ENCODE assay signal across 10 cellular contexts in genomic region chr12:12613334-12613733, GRCh38. TPM values are rescaled to one million over a fixed set of nuclear protein-coding genes. Genes with fewer than 3 reads are reported as not detected.
DNase-seq lines count a peak whose midpoint lies in the region; ATAC-seq, FAIRE-seq and TF ChIP-seq lines count a peak whose summit lies in the region.
"Had no signal": no experiment of that assay in that cellular context is flagged by ENCODE, and none has a peak within 500 bp of the region (broad histone marks: within the 10 kb centered on the region; RNA-seq: fewer than 3 reads in every experiment).

No MANE protein-coding gene starts in this region.

- 35 to 41% methylated on average over 5 of the region's 5 CpGs for WGBS in esophagus squamous epithelium, 2 donors

- peaks cover 22% of the 10 kb centered on the region for H3K36me3 Mint-ChIP-seq in endothelial cell (ENCODE audit: low read depth, unreplicated experiment)

- FAIRE-seq in GM12891 (lab: Jason Lieb, UNC): no peak
- FAIRE-seq: kidney had no signal

- intact Hi-C loops in gastrocnemius medialis (cut with DNase I; ENCODE audit: low total_unique reads) (loop anchor here (2.0 to 5.0 kb wide), 4 partner anchors 83 to 346 kb away; partner anchors contain the start of genes GPR19 and LRP6), esophagus squamous epithelium (cut with DNase I) (loop anchor here (10.0 kb wide), 1 partner anchor 91 kb away; no protein-coding TSS in a partner anchor)

- peak overlapping the region in 1 of 4 donors; percentile 89 for H3K4me3 ChIP-seq in Peyer's patch
- H3K4me3 ChIP-seq in gastrocnemius medialis: peak overlapping the region in 2 of 4 donors; percentile 78 to 80
- peak overlapping the region in 1 of 4 donors; percentile 29 for H3K4me3 ChIP-seq in esophagus squamous epithelium

- TF ChIP-seq POLR2A in GM12891 (IDR thresholded peaks at IDR 0.05; ENCODE audit: low read depth, low read length): no peak
- no peak for TF ChIP-seq POLR2A in Peyer's patch (IDR thresholded peaks at IDR 0.05)
- no peak for TF ChIP-seq POLR2A in gastrocnemius medialis (IDR thresholded peaks at IDR 0.05)
- TF ChIP-seq POLR2A in esophagus squamous epithelium (IDR thresholded peaks at IDR 0.05): no peak

- H3K4me1 ChIP-seq in Peyer's patch (peaks cover 0 to 13% (median 3%) of the 10 kb centered on the region in 4 donors), gastrocnemius medialis (peaks cover 18 to 29% of the 10 kb centered on the region in 2 donors), esophagus squamous epithelium (peaks cover 10 to 58% (median 16%) of the 10 kb centered on the region in 3 donors)

- in situ Hi-C loops in gastrocnemius medialis (cut with MboI; ENCODE audit: low sequenced_read_pairs in 4 of 4): no loop called here

- H3K36me3 ChIP-seq in Peyer's patch: no peaks in the 10 kb centered on the region
- no peaks in the 10 kb centered on the region for H3K36me3 ChIP-seq in gastrocnemius medialis
- H3K36me3 ChIP-seq in esophagus squamous epithelium: peaks cover 0 to 16% (median 0%) of the 10 kb centered on the region in 3 donors

- H3K4me3 Mint-ChIP-seq in endothelial cell (ENCODE audit: unreplicated experiment): peak overlapping the region; percentile 70

- H3K27me3 ChIP-seq in Peyer's patch: no peaks in the 10 kb centered on the region
- H3K27me3 ChIP-seq in gastrocnemius medialis: no peaks in the 10 kb centered on the region
- H3K27me3 ChIP-seq in esophagus squamous epithelium: no peaks in the 10 kb centered on the region

- no peaks in the 10 kb centered on the region for H3K9me3 ChIP-seq in Peyer's patch
- H3K9me3 ChIP-seq in gastrocnemius medialis: no peaks in the 10 kb centered on the region
- H3K9me3 ChIP-seq in esophagus squamous epithelium: no peaks in the 10 kb centered on the region

- peak overlapping the region in 3 of 4 donors; percentile 25 to 91 (median 88) for H3K27ac ChIP-seq in Peyer's patch
- H3K27ac ChIP-seq in gastrocnemius medialis: peak overlapping the region; percentile 95 to 98 (median 96)
- peak overlapping the region in 2 of 4 donors; percentile 96 for H3K27ac ChIP-seq in esophagus squamous epithelium

- peak overlapping the region; percentile 89 for H3K27ac Mint-ChIP-seq in endothelial cell (ENCODE audit: unreplicated experiment)

- TF ChIP-seq CTCF in Peyer's patch (IDR thresholded peaks at IDR 0.05) (no peak), endothelial cell (IDR thresholded peaks at IDR 0.05; ENCODE audit: unreplicated experiment) (no peak), gastrocnemius medialis (IDR thresholded peaks at IDR 0.05 in 4 of 5, conservative IDR thresholded peaks at IDR 0.05 in 1 of 5) (no peak), esophagus squamous epithelium (IDR thresholded peaks at IDR 0.05) (no peak)

- ATAC-seq in gastrocnemius medialis (no peak), GM18502 (IDR thresholded peaks at IDR 0.05; ENCODE audit: poor library complexity, unreplicated experiment) (no peak), GM21576 (IDR thresholded peaks at IDR 0.05; ENCODE audit: unreplicated experiment) (no peak)

- H3K4me1 Mint-ChIP-seq in endothelial cell (ENCODE audit: unreplicated experiment): peaks cover 29% of the 10 kb centered on the region

- DNase-seq in GM12891 (ENCODE audit: insufficient read length, low spot score) (no peak), Peyer's patch (no peak), endothelial cell (ENCODE audit: low spot score) (no peak), gastrocnemius medialis (no peak), GDM1 (lab: John Stamatoyannopoulos, UW) (no peak), esophagus squamous epithelium (lab: John Stamatoyannopoulos, UW) (no peak)
- DNase-seq: activated gamma-delta T cell, kidney had no signal

- H3K27me3 Mint-ChIP-seq in endothelial cell (ENCODE audit: unreplicated experiment): peaks cover 7% of the 10 kb centered on the region

- H3K9me3 Mint-ChIP-seq in endothelial cell (ENCODE audit: unreplicated experiment): no peaks in the 10 kb centered on the region

TF ChIP-seq in GM12891, 5 proteins besides CTCF, POLR2A, EP300 and RAD21:
- TF ChIP-seq POU2F2 (IDR thresholded peaks at IDR 0.05; ENCODE audit: low read depth, low read length) (no peak), TAF1 (IDR thresholded peaks at IDR 0.05; ENCODE audit: low read depth, low read length) (no peak), POLR2AphosphoS5 (IDR thresholded peaks at IDR 0.05; ENCODE audit: low read depth, low read length) (no peak), SPI1 (IDR thresholded peaks at IDR 0.05; ENCODE audit: low read depth, low read length) (peak; percentile 45), PAX5 (IDR thresholded peaks at IDR 0.05; ENCODE audit: insufficient read depth, low read length, severe bottlenecking) (no peak)

RNA-seq across cellular contexts. Expression of gene CREBL2, which starts 1.7 kb away (rescaled TPM):
- polyA plus RNA-seq in GM12891 (2012; ENCODE audit: low read depth, missing spikeins): 9.9 TPM
- total RNA-seq in Peyer's patch (10 to 100 TPM; 23.1 to 33.0 (median 27.6) TPM), endothelial cell (ENCODE audit: unreplicated experiment) (26.9 TPM), gastrocnemius medialis (10 to 100 TPM in 3 of 4 donors, 1 to 10 TPM in 1; 6.3 to 13.6 (median 10.3) TPM), esophagus squamous epithelium (10 to 100 TPM in 3 of 4 donors, 1 to 10 TPM in 1; 9.4 to 30.7 (median 17.3) TPM)

RNA-seq across cellular contexts. Expression of gene DUSP16, which starts 50.7 kb away (rescaled TPM):
- polyA plus RNA-seq in GM12891 (2012; ENCODE audit: low read depth, missing spikeins): 22.6 TPM
- total RNA-seq in Peyer's patch (10 to 100 TPM; 20.6 to 52.6 (median 45.7) TPM), endothelial cell (ENCODE audit: unreplicated experiment) (12.9 TPM), gastrocnemius medialis (10 to 100 TPM; 10.9 to 15.7 (median 13.3) TPM), esophagus squamous epithelium (10 to 100 TPM; 15.6 to 27.9 (median 16.5) TPM)
